15 cellular contexts compared by ENCODE assay signal in genomic region chr12:50529345-50529744, GRCh38. TPM values are rescaled to one million over a fixed set of nuclear protein-coding genes. Genes with fewer than 3 reads are reported as not detected.
DNase-seq lines count a peak whose midpoint lies in the region; ATAC-seq, FAIRE-seq and TF ChIP-seq lines count a peak whose summit lies in the region.
"Had no signal": no experiment of that assay in that cellular context is flagged by ENCODE, and none has a peak within 500 bp of the region (broad histone marks: within the 10 kb centered on the region; RNA-seq: fewer than 3 reads in every experiment).

No MANE protein-coding gene starts in this region.

- H3K9me3 ChIP-seq in GM12878 (replicated peaks; ENCODE audit: control insufficient read depth, insufficient read depth, low read length) (no peaks in the 10 kb centered on the region; the same call in none of the 3 replicates), neural progenitor cell (ENCODE audit: low read depth) (no peaks in the 10 kb centered on the region), adrenal gland (replicated peaks in 1 of 3) (no peaks in the 10 kb centered on the region)
- H3K9me3 ChIP-seq: A549, right atrium auricular region, upper lobe of left lung had no signal

- TF ChIP-seq EP300 in GM12878 (IDR thresholded peaks at IDR 0.05; ENCODE audit: borderline replicate concordance in 1 of 2, control insufficient read depth in 1 of 2, low read depth in 2 of 2, low read length in 2 of 2): no peak

- H3K79me2 ChIP-seq in GM12878 (ENCODE audit: control insufficient read depth, insufficient read depth, low read length) (peaks cover 59% of the 10 kb centered on the region), neural progenitor cell (ENCODE audit: low read depth) (peaks cover 63% of the 10 kb centered on the region)

- no peak overlapping the region for H3K27ac ChIP-seq in GM12878 (ENCODE audit: control insufficient read depth, insufficient read depth)
- no peak overlapping the region for H3K27ac ChIP-seq in neural progenitor cell
- H3K27ac ChIP-seq in adrenal gland: no peak overlapping the region
- H3K27ac ChIP-seq: A549, right atrium auricular region, upper lobe of left lung had no signal

- peak overlapping the region; percentile 39 for H3K27ac Mint-ChIP-seq in T-helper 2 cell treated with Interferon-gamma antibody and Interleukin-4, amounts not matched to agents 5 μg/mL and 100 μg/mL, for 36 hours
- peak overlapping the region; percentile 28 for H3K27ac Mint-ChIP-seq in neural progenitor cell

- no peak overlapping the region for H3K4me3 Mint-ChIP-seq in T-helper 2 cell treated with Interferon-gamma antibody and Interleukin-4, amounts not matched to agents 5 μg/mL and 100 μg/mL, for 36 hours
- no peak overlapping the region for H3K4me3 Mint-ChIP-seq in neural progenitor cell

- H3K36me3 ChIP-seq in GM12878 (ENCODE audit: control insufficient read depth in 2 of 2, insufficient read depth in 2 of 2, low read length in 1 of 2) (no peaks in the 10 kb centered on the region), neural progenitor cell (no peaks in the 10 kb centered on the region), adrenal gland (replicated peaks in 1 of 2) (no peaks in the 10 kb centered on the region)
- H3K36me3 ChIP-seq: right atrium auricular region, upper lobe of left lung had no signal

- ATAC-seq in GM12878: no peak
- ATAC-seq: A549, left lobe of liver had no signal

- no peak for DNase-seq in T-helper 2 cell treated with Interferon-gamma antibody and Interleukin-4, amounts not matched to agents 5 μg/mL and 100 μg/mL, for 36 hours (ENCODE audit: low spot score)
- DNase-seq in T-helper 2 cell (no peak), GM12891 (ENCODE audit: insufficient read length, low spot score) (no peak), GM12878 (ENCODE audit: low read depth, low spot score) (no peak), neural progenitor cell (ENCODE audit: low spot score) (no peak), adrenal gland (no peak), NCI-H82 treated with DMSO at 0.1 percent for 48 hours (lab: John Stamatoyannopoulos, UW; ENCODE audit: unreplicated experiment) (no peak)
- DNase-seq in stimulated activated naive CD4-positive, alpha-beta T cell treated with Interleukin-2 at 50 U/mL for 16 hours (lab: John Stamatoyannopoulos, UW): no peak
- DNase-seq: GF-D8; stimulated activated CD4-positive, alpha-beta T cell treated with anti-CD3 and anti-CD28 coated beads, Interleukin-4, amount 100 ng/mL, for 24 hours had no signal

- H3K4me2 ChIP-seq in GM12878 (ENCODE audit: control insufficient read depth, insufficient read depth) (no peak overlapping the region), neural progenitor cell (no peak overlapping the region)
- H3K4me2 ChIP-seq: A549 had no signal

- H4K20me1 ChIP-seq in GM12878 (ENCODE audit: control insufficient read depth, insufficient read depth) (no peaks in the 10 kb centered on the region), neural progenitor cell (ENCODE audit: low read depth) (peaks cover 22% of the 10 kb centered on the region)

- SMC1A ChIA-PET in GM12878 (lab: Charles Lee; ENCODE audit: uncharacterized antibody, unreplicated experiment): interaction anchor here (1.1 to 1.2 kb wide), 2 partner anchors 14 to 21 kb away, joined by 3 read pairs; no protein-coding TSS in a partner anchor

- no TSS peak for BruUV-seq in GM12878 (replicated peaks; lab: Mats Ljungman, UMichigan)

- POLR2A ChIA-PET in GM12878 (lab: Charles Lee): interaction anchor here (0.8 kb wide), 1 partner anchor 9 kb away, joined by 3 read pairs; no protein-coding TSS in a partner anchor

- H3K27me3 ChIP-seq in GM12878 (replicated peaks in 1 of 2; ENCODE audit: control insufficient read depth in 2 of 2, insufficient read depth in 2 of 2, low read length in 1 of 2): no peaks in the 10 kb centered on the region
- no peaks in the 10 kb centered on the region for H3K27me3 ChIP-seq in neural progenitor cell
- no peaks in the 10 kb centered on the region for H3K27me3 ChIP-seq in adrenal gland
- H3K27me3 ChIP-seq: right atrium auricular region, upper lobe of left lung had no signal

- H3K9ac ChIP-seq in GM12878 (ENCODE audit: control insufficient read depth, insufficient read depth, low read length) (no peak overlapping the region), neural progenitor cell (no peak overlapping the region)

- no peaks in the 10 kb centered on the region for H3K27me3 Mint-ChIP-seq in T-helper 2 cell treated with Interferon-gamma antibody and Interleukin-4, amounts not matched to agents 5 μg/mL and 100 μg/mL, for 36 hours (ENCODE audit: low read depth)
- H3K27me3 Mint-ChIP-seq in neural progenitor cell (ENCODE audit: insufficient read depth, low read depth): no peaks in the 10 kb centered on the region

- TF ChIP-seq POLR2A in GM12891 (IDR thresholded peaks at IDR 0.05; ENCODE audit: low read depth, low read length): no peak
- no peak for TF ChIP-seq POLR2A in GM12878 (IDR thresholded peaks at IDR 0.05; ENCODE audit: low read depth, low read length)
- TF ChIP-seq POLR2A in adrenal gland (IDR thresholded peaks at IDR 0.05): no peak

- TF ChIP-seq CTCF in GM12878 (IDR thresholded peaks at IDR 0.05 in 2 of 3, conservative IDR thresholded peaks at IDR 0.05 in 1 of 3; ENCODE audit: control insufficient read depth in 2 of 3, extremely low read depth in 1 of 3, insufficient read depth in 1 of 3, low read depth in 3 of 3, low read length in 3 of 3): no peak
- no peak for TF ChIP-seq CTCF in neural progenitor cell (IDR thresholded peaks at IDR 0.05)
- no peak for TF ChIP-seq CTCF in adrenal gland (IDR thresholded peaks at IDR 0.05)

- peaks cover 13% of the 10 kb centered on the region for H3K36me3 Mint-ChIP-seq in T-helper 2 cell treated with Interferon-gamma antibody and Interleukin-4, amounts not matched to agents 5 μg/mL and 100 μg/mL, for 36 hours (ENCODE audit: low read depth)
- peaks cover 6% of the 10 kb centered on the region for H3K36me3 Mint-ChIP-seq in neural progenitor cell

- CTCF ChIA-PET in GM12878 (lab: Yijun Ruan, JAX): interaction anchor here (1.5 kb wide), 1 partner anchor 9 kb away, joined by 4 read pairs; no protein-coding TSS in a partner anchor

- intact Hi-C loops in GM12878 (cut with micrococcal nuclease; ENCODE audit: unreplicated experiment) (no loop called here), adrenal gland (cut with DNase I) (no loop called here)

- H2AFZ ChIP-seq in GM12878 (ENCODE audit: control insufficient read depth, low read depth, low read length) (no peak overlapping the region), neural progenitor cell (replicated peaks) (no peak overlapping the region)

- H3K4me1 ChIP-seq in GM12878 (ENCODE audit: control insufficient read depth, insufficient read depth, low read length): peaks cover 55% of the 10 kb centered on the region
- H3K4me1 ChIP-seq in neural progenitor cell: peaks cover 17% of the 10 kb centered on the region
- H3K4me1 ChIP-seq in adrenal gland (replicated peaks in 1 of 2): peaks cover 3 to 36% of the 10 kb centered on the region in 2 donors

- in situ Hi-C loops in GM12878 (cut with MboI): no loop called here

- no peak for FAIRE-seq in GM12891 (lab: Jason Lieb, UNC)
- FAIRE-seq in GM12878 (lab: Jason Lieb, UNC): no peak
- FAIRE-seq: A549, GM19239 had no signal

- no peak for TF ChIP-seq RAD21 in GM12878 (IDR thresholded peaks at IDR 0.05; ENCODE audit: insufficient read depth, low read depth, low read length)

- no peaks in the 10 kb centered on the region for H3K9me3 Mint-ChIP-seq in T-helper 2 cell treated with Interferon-gamma antibody and Interleukin-4, amounts not matched to agents 5 μg/mL and 100 μg/mL, for 36 hours
- no peaks in the 10 kb centered on the region for H3K9me3 Mint-ChIP-seq in neural progenitor cell

- WGBS in GM12878 (ENCODE audit: insufficient coverage, insufficient replicate concordance, low lambda C conversion rate, missing lambda C conversion rate): 77% methylated on average over 3 of the region's 3 CpGs
- whole genome bisulfite sequencing in adrenal gland, 4 donors: 85 to 93% (median 89%) methylated on average over 3 of the region's 3 CpGs

- peaks cover 7% of the 10 kb centered on the region for H3F3A ChIP-seq in neural progenitor cell (ENCODE audit: low read depth)

- H3K4me3 ChIP-seq in GM12878 (no peak overlapping the region), neural progenitor cell (no peak overlapping the region), adrenal gland (no peak overlapping the region)
- H3K4me3 ChIP-seq: A549, right atrium auricular region, upper lobe of left lung had no signal

- RAD21 ChIA-PET in GM12878 (lab: Charles Lee; ENCODE audit: unreplicated experiment): interaction anchor here (1.1 kb wide), 1 partner anchor 21 kb away, joined by 5 read pairs; no protein-coding TSS in a partner anchor

- peaks cover 27% of the 10 kb centered on the region for H3K4me1 Mint-ChIP-seq in T-helper 2 cell treated with Interferon-gamma antibody and Interleukin-4, amounts not matched to agents 5 μg/mL and 100 μg/mL, for 36 hours (ENCODE audit: low read depth)
- peaks cover 16% of the 10 kb centered on the region for H3K4me1 Mint-ChIP-seq in neural progenitor cell

TF ChIP-seq in GM12891, 5 proteins besides CTCF, POLR2A, EP300 and RAD21 (continues in another document):
- no peak for TF ChIP-seq POU2F2 (IDR thresholded peaks at IDR 0.05; ENCODE audit: low read depth, low read length)
- TF ChIP-seq PAX5 (IDR thresholded peaks at IDR 0.05; ENCODE audit: insufficient read depth, low read length, severe bottlenecking): no peak

TF ChIP-seq in GM12878, 131 proteins besides CTCF, POLR2A, EP300 and RAD21 (continues in another document):
- peak; percentile 17; the same call in 1 of the 2 replicates for TF ChIP-seq SPI1 (IDR thresholded peaks at IDR 0.05; ENCODE audit: borderline replicate concordance, insufficient read depth, low read depth, low read length)

RNA-seq across cellular contexts. Expression of gene DIP2B, which starts 24.6 kb away (rescaled TPM):
- polyA plus RNA-seq in GM12891 (2012; ENCODE audit: low read depth, missing spikeins): 8.7 TPM
- total RNA-seq in GM12878 (2013; cell fraction: nucleolus; rRNA removed): 77.3 and 79.8 TPM in 2 replicates
- total RNA-seq in GM12878 (2014; rRNA removed): 18.2 and 19.1 TPM in 2 replicates
- total RNA-seq in GM12878 (2014; rRNA removed; fragmentation: Illumina TruSeq; extraction: Trizol): 22.2 and 22.3 TPM in 2 replicates
- total RNA-seq in GM12878 (2021): 28.5 and 30.0 TPM in 2 replicates
- 9.3 TPM for polyA plus RNA-seq in GM12878 (2011; ENCODE audit: low read depth)
- 20.7 and 22.2 TPM in 2 replicates for polyA plus RNA-seq in GM12878 (2011; rRNA removed)
- 16.0 and 17.4 TPM in 2 replicates for polyA plus RNA-seq in GM12878 (2011; cell fraction: cytosol; rRNA removed)
- polyA plus RNA-seq in GM12878 (2011; cell fraction: nucleus; rRNA removed): 20.7 and 21.0 TPM in 2 replicates
- 10.0 and 14.7 TPM in 2 replicates for polyA plus RNA-seq in GM12878 (2012)
- 24.4 and 27.1 TPM in 2 replicates for polyA plus RNA-seq in GM12878 (2014; fragmentation: Illumina TruSeq; extraction: Trizol)
- 1 to 10 TPM; 4.5 to 4.6 TPM for polyA plus RNA-seq in GM12878 (2014; fragmentation: Nextera tagmentation; extraction: Ambion mirVana)
- 16.5 and 18.3 TPM in 2 replicates for polyA plus RNA-seq in GM12878 (2014; rRNA removed)
- 10 to 100 TPM; 14.3 to 19.0 TPM for polyA plus RNA-seq in GM12878 (2016; fragmentation: Nextera tagmentation; extraction: Ambion mirVana)
- 53.0 and 57.6 TPM in 2 replicates for polyA minus RNA-seq in GM12878 (2011; rRNA and poly(A)+ RNA removed)
- polyA minus RNA-seq in GM12878 (2011; cell fraction: cytosol; rRNA and poly(A)+ RNA removed): 14.8 and 17.8 TPM in 2 replicates
- 18.7 and 25.4 TPM in 2 replicates for polyA minus RNA-seq in GM12878 (2011; cell fraction: nucleus; rRNA and poly(A)+ RNA removed)
- total RNA-seq in neural progenitor cell (ENCODE audit: low replicate concordance): 37.1 and 37.4 TPM in 2 replicates
- 10 to 100 TPM; 17.6 to 46.6 (median 34.0) TPM for total RNA-seq in adrenal gland
- polyA plus RNA-seq in adrenal gland: 10 to 100 TPM in 1 of 3 donors, 1 to 10 TPM in 2; 3.4 to 12.9 (median 5.2) TPM
